28 cellular contexts compared by ENCODE assay signal in the genomic region with DNA sequence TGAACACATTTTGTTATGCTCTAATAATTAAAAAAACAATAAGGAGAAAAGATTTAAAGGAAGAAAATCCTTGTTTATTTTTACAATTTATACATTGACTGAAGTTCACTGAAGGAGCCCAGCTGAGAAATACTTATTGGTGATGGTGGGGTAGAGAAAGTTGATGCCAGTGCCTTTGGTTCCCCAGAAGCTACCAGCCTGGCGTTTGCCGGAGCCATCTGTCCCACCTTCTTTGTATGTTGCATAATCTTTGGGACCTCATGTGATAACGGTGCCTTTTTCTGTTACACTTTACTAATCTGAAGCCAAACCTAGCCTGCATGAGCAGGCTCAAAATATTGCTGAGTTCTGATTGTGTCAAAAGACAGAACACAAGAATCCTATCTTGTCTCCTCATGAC. TPM values are rescaled to one million over a fixed set of nuclear protein-coding genes. Genes with fewer than 3 reads are reported as not detected.
"Had no signal": no experiment of that assay in that cellular context is flagged by ENCODE, and none has a peak within 500 bp of the region (broad histone marks: within the 10 kb centered on the region; RNA-seq: fewer than 3 reads in every experiment).

No MANE protein-coding gene starts in this region.

- H3K4me3 Mint-ChIP-seq: mesothelial cell of epicardium; naive B cell; natural killer cell; nephron progenitor cell; neural progenitor cell; stimulated activated naive B cell treated with anti-CD40 and anti-IgM and Interleukin-4, amounts not matched to agents 10 μg/mL and 1 μg/mL and 100 μg/mL, for 72 hours; stimulated activated naive CD8-positive, alpha-beta T cell treated with anti-CD3 and anti-CD28 coated beads, Interleukin-15, Interleukin-2, amounts not matched to agents 100 ng/mL and 50 ng/mL, for 24 hours; type B pancreatic cell had no signal

- FAIRE-seq: islet of Langerhans, kidney had no signal

- H3K4me1 Mint-ChIP-seq: mesothelial cell of epicardium; naive B cell; natural killer cell; nephron progenitor cell; neural progenitor cell; stimulated activated naive B cell treated with anti-CD40 and anti-IgM and Interleukin-4, amounts not matched to agents 10 μg/mL and 1 μg/mL and 100 μg/mL, for 72 hours had no signal

- H3K9me3 Mint-ChIP-seq: natural killer cell; nephron progenitor cell; neural progenitor cell; stimulated activated naive CD8-positive, alpha-beta T cell treated with anti-CD3 and anti-CD28 coated beads, Interleukin-15, Interleukin-2, amounts not matched to agents 100 ng/mL and 50 ng/mL, for 24 hours; type B pancreatic cell had no signal

- H3K36me3 Mint-ChIP-seq: mesothelial cell of epicardium; natural killer cell; neural progenitor cell; stimulated activated naive B cell treated with anti-CD40 and anti-IgM and Interleukin-4, amounts not matched to agents 10 μg/mL and 1 μg/mL and 100 μg/mL, for 72 hours; type B pancreatic cell had no signal

- H3K27me3 ChIP-seq: left lung, neural progenitor cell, ovary, tibial nerve, uterus had no signal

- H3K9ac ChIP-seq: neural progenitor cell had no signal

- H3K4me1 ChIP-seq: left lung, tibial nerve, uterus had no signal

- H3K36me3 ChIP-seq: left lung, neural progenitor cell, ovary, tibial nerve, uterus had no signal

- H3K27ac ChIP-seq: left lung, neural progenitor cell, ovary, skin epidermis, tibial nerve, uterus had no signal

- ATAC-seq: left colon; left lung; natural killer cell; right cardiac atrium; sciatic nerve; stimulated activated naive B cell treated with anti-CD40 and anti-IgM and Interleukin-4, amounts not matched to agents 10 μg/mL and 1 μg/mL and 100 μg/mL, for 72 hours had no signal

- H3K27ac Mint-ChIP-seq: mesothelial cell of epicardium; naive B cell; natural killer cell; nephron progenitor cell; neural progenitor cell; progenitor cell of endocrine pancreas; stimulated activated naive B cell treated with anti-CD40 and anti-IgM and Interleukin-4, amounts not matched to agents 10 μg/mL and 1 μg/mL and 100 μg/mL, for 72 hours; stimulated activated naive CD8-positive, alpha-beta T cell treated with anti-CD3 and anti-CD28 coated beads, Interleukin-15, Interleukin-2, amounts not matched to agents 100 ng/mL and 50 ng/mL, for 24 hours; type B pancreatic cell had no signal

- H3K4me2 ChIP-seq: neural progenitor cell had no signal

- H2AFZ ChIP-seq: neural progenitor cell had no signal

- DNase-seq: hippocampal formation; kidney; left colon; left lung; mesendoderm; naive B cell; natural killer cell; nephron progenitor cell; ovary; retina; right cardiac atrium; stimulated activated CD4-positive, alpha-beta T cell treated with anti-CD3 and anti-CD28 coated beads, Interleukin-12 subunit alpha, Interleukin-12 subunit beta, amount 100 ng/mL, for 4 hours; stimulated activated CD4-positive, alpha-beta T cell treated with anti-CD3 and anti-CD28 coated beads, Interleukin-15, amount 100 ng/mL, for 24 hours; stimulated activated CD4-positive, alpha-beta T cell treated with anti-CD3 and anti-CD28 coated beads, Interleukin-2, amount 100 ng/mL, for 24 hours; stimulated activated CD4-positive, alpha-beta T cell treated with anti-CD3 and anti-CD28 coated beads, Interleukin-4, amount 100 ng/mL, for 1 hour; stimulated activated naive B cell treated with anti-CD40 and anti-IgM and Interleukin-4, amounts not matched to agents 10 μg/mL and 1 μg/mL and 100 μg/mL, for 72 hours; uterus had no signal

- H3K27me3 Mint-ChIP-seq: progenitor cell of endocrine pancreas had no signal

- H3K9me3 ChIP-seq: left lung, ovary, tibial nerve, uterus had no signal

- H3K4me3 ChIP-seq: left lung, lung, neural progenitor cell, ovary, skin epidermis, tibial nerve, uterus had no signal

RNA-seq across cellular contexts. Expression of a gene that starts 22.7 kb away (rescaled TPM):
- total RNA-seq: left colon, mesothelial cell of epicardium, progenitor cell of endocrine pancreas had no signal
- polyA plus RNA-seq: liver had no signal
